In the genomic region with DNA sequence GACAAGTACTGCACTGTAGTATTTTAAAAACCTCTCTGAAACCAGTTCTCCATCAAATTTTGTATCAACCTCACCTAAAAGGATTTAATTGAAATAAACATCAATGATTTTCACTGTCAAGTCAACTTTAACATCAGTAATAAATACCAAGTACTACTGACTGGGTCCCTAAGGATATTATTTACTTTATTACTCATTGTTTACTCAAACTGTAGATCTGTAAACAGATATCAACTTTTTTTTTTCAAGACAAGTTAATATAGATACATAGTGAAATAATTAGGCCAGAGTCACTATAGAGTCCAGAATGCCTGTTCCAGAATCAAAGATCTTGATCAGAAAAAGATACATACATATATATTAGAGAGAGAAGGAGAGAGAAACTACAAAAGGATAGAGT, we compare ENCODE assay signal across 9 cellular contexts. TPM values are rescaled to one million over a fixed set of nuclear protein-coding genes. Genes with fewer than 3 reads are reported as not detected.
DNase-seq lines count a peak whose midpoint lies in the region; ATAC-seq and TF ChIP-seq lines count a peak whose summit lies in the region.
"Had no signal": no experiment of that assay in that cellular context is flagged by ENCODE, and none has a peak within 500 bp of the region (broad histone marks: within the 10 kb centered on the region; RNA-seq: fewer than 3 reads in every experiment).

No MANE protein-coding gene starts in this region.

- H3K9me3 ChIP-seq in osteoblast (ENCODE audit: low read depth, low read length), result no peaks in the 10 kb centered on the region
- no peaks in the 10 kb centered on the region for H3K9me3 ChIP-seq in left lung
- H3K9me3 ChIP-seq: mucosa of descending colon had no signal

- no peak overlapping the region for H2AFZ ChIP-seq in osteoblast (ENCODE audit: low read length)

- peaks cover 39% of the 10 kb centered on the region for H3K4me1 ChIP-seq in osteoblast (ENCODE audit: insufficient read depth, low read length)
- H3K4me1 ChIP-seq in left lung, result peaks cover 0 to 48% of the 10 kb centered on the region in 2 donors

- H3K27me3 ChIP-seq in osteoblast (ENCODE audit: insufficient read depth, low read length) (no peaks in the 10 kb centered on the region), left lung (no peaks in the 10 kb centered on the region)

- peak overlapping the region; percentile 97 for H3K4me2 ChIP-seq in osteoblast (ENCODE audit: insufficient read depth, low read length)

- no peaks in the 10 kb centered on the region for H4K20me1 ChIP-seq in osteoblast (ENCODE audit: insufficient read depth, low read length)

- no peak for TF ChIP-seq CTCF in LNCaP clone FGC (IDR thresholded peaks at IDR 0.05; ENCODE audit: control insufficient read depth, extremely low read depth, insufficient read depth)
- no peak for TF ChIP-seq CTCF in osteoblast (IDR thresholded peaks at IDR 0.05; ENCODE audit: extremely low read depth, low read depth, low read length)
- TF ChIP-seq CTCF in left lung (IDR thresholded peaks at IDR 0.05), result no peak

- H3K79me2 ChIP-seq in osteoblast (ENCODE audit: insufficient read depth, low read length), result peaks cover 55% of the 10 kb centered on the region

- no peaks in the 10 kb centered on the region for H3K36me3 ChIP-seq in osteoblast (ENCODE audit: insufficient read depth, low read length)
- no peaks in the 10 kb centered on the region for H3K36me3 ChIP-seq in left lung

- H3K4me3 ChIP-seq in LNCaP clone FGC (ENCODE audit: low read depth, low read length) (peak overlapping the region; percentile 80; the same call in 1 of the 2 replicates), osteoblast (ENCODE audit: insufficient read depth, low read length) (peak overlapping the region; percentile 78), left lung (peak overlapping the region in 1 of 2 donors; percentile 90)
- H3K4me3 ChIP-seq: mucosa of descending colon had no signal

- peak; percentile 83 for DNase-seq in DMS53 (lab: John Stamatoyannopoulos, UW)
- peak; percentile 39 for DNase-seq in LNCaP clone FGC (ENCODE audit: low read depth)
- no peak for DNase-seq in caudate nucleus (lab: John Stamatoyannopoulos, UW)
- no peak for DNase-seq in osteoblast (ENCODE audit: insufficient read length, low spot score, missing footprints)
- no peak for DNase-seq in kidney glomerular epithelial cell (lab: John Stamatoyannopoulos, UW)
- no peak for DNase-seq in left lung
- DNase-seq: mucosa of descending colon, NCI-H226 had no signal

- intact Hi-C loops in left lung (cut with DNase I), result no loop called here

- ATAC-seq in GM18520 (IDR thresholded peaks at IDR 0.05; ENCODE audit: unreplicated experiment), result no peak
- ATAC-seq in left lung, result no peak
- ATAC-seq: mucosa of descending colon had no signal

- peak overlapping the region; percentile 33 for H3K27ac ChIP-seq in caudate nucleus (ENCODE audit: low read depth, low read length)
- peak overlapping the region; percentile 63 for H3K27ac ChIP-seq in osteoblast (ENCODE audit: low read depth, low read length)
- H3K27ac ChIP-seq in left lung, result no peak overlapping the region

RNA-seq across cellular contexts. Expression of gene RNF141, which starts 1.6 kb away (rescaled TPM):
- 27.4 and 29.3 TPM in 2 replicates for total RNA-seq in osteoblast
- total RNA-seq in left lung, result 10 to 100 TPM; 46.7 to 74.7 TPM

RNA-seq across cellular contexts. Expression of gene LYVE1, which starts 29.1 kb away (rescaled TPM):
- total RNA-seq in osteoblast, result not detected in 2 replicates
- 10 to 100 TPM; 40.5 to 90.1 TPM for total RNA-seq in left lung

Comparison
In these comparisons a context has a peak if more than half of its experiments do, and no peak if none do; other contexts are left out.
1. DNase-seq: peak in DMS53 (single experiment) and LNCaP clone FGC (single experiment); none in caudate nucleus (0 of 61), osteoblast (single experiment), kidney glomerular epithelial cell (single experiment) and left lung (0 of 2).
2. H3K27ac ChIP-seq: peak in caudate nucleus (single experiment) and osteoblast (single experiment); none in left lung (0 of 2).
3. RNA of gene LYVE1, which starts 29.1 kb away (total RNA-seq): 40.5 to 90.1 TPM in left lung; not detected in osteoblast; every median in the first group is over 10 times any median in the second.